ENCODE assay signal across 9 cellular contexts in genomic region chr11:61028135-61028729, GRCh38. TPM values are rescaled to one million over a fixed set of nuclear protein-coding genes. Genes with fewer than 3 reads are reported as not detected.
DNase-seq lines count a peak whose midpoint lies in the region; ATAC-seq and TF ChIP-seq lines count a peak whose summit lies in the region.
"Had no signal": no experiment of that assay in that cellular context is flagged by ENCODE, and none has a peak within 500 bp of the region (broad histone marks: within the 10 kb centered on the region; RNA-seq: fewer than 3 reads in every experiment).

No MANE protein-coding gene starts in this region.

- H3K4me3 ChIP-seq in GM23248, result no peak overlapping the region

- CTCF ChIA-PET in activated B cell treated with CpG ODN at 0.5 μM for 24 hours (lab: Charles Lee), result interaction anchor here (1.1 to 1.9 kb wide), 2 partner anchors 58 to 101 kb away, joined by 4 read pairs; no protein-coding TSS in a partner anchor

- H3K4me2 ChIP-seq in GM23248 (ENCODE audit: unreplicated experiment), result no peak overlapping the region
- H3K4me2 ChIP-seq: KMS-11 had no signal

- H3K9ac ChIP-seq in GM23248, result no peak overlapping the region
- H3K9ac ChIP-seq: KMS-11 had no signal

- H3K4me3 Mint-ChIP-seq in activated B cell treated with CpG ODN at 0.5 μM for 24 hours, result peak overlapping the region; percentile 54

- H3K27me3 Mint-ChIP-seq in activated B cell treated with CpG ODN at 0.5 μM for 24 hours, result no peaks in the 10 kb centered on the region

- H3K27ac ChIP-seq in foreskin keratinocyte (no peak overlapping the region), GM23248 (no peak overlapping the region)
- H3K27ac ChIP-seq: KMS-11 had no signal

- H3K36me3 ChIP-seq in GM23248 (ENCODE audit: low read depth), result no peaks in the 10 kb centered on the region

- H3K36me3 Mint-ChIP-seq in activated B cell treated with CpG ODN at 0.5 μM for 24 hours (ENCODE audit: low read depth), result peaks cover 7% of the 10 kb centered on the region

- no peaks in the 10 kb centered on the region for H3K9me3 ChIP-seq in GM23248 (ENCODE audit: low read depth)

- in situ Hi-C loops in GM23248 (cut with MboI) (no loop called here), GM13976 (cut with MboI; ENCODE audit: low sequenced_read_pairs, unreplicated experiment) (no loop called here)

- intact Hi-C loops in activated B cell treated with CpG ODN at 0.5 μM for 24 hours (cut with micrococcal nuclease), result loop anchor here (1.0 to 5.0 kb wide), 3 partner anchors 33 to 99 kb away; no protein-coding TSS in a partner anchor

- POLR2A ChIA-PET in activated B cell treated with CpG ODN at 0.5 μM for 24 hours (lab: Charles Lee), result interaction anchor here (0.6 to 1.7 kb wide), 9 partner anchors 12 to 113 kb away, joined by 3 to 11 read pairs (median 4); no protein-coding TSS in a partner anchor

- H3K4me1 Mint-ChIP-seq in activated B cell treated with CpG ODN at 0.5 μM for 24 hours, result peaks cover 50% of the 10 kb centered on the region

- WGBS in GM23248 (ENCODE audit: low coverage in 1 of 2, low lambda C conversion rate in 2 of 2, missing lambda C conversion rate in 2 of 2), 2 experiments, result 54 to 55% methylated on average over 7 of the region's 7 CpGs

- no peak for DNase-seq in activated B cell treated with CpG ODN at 0.5 μM for 24 hours
- peak in 1 of 2 donors; percentile 31 for DNase-seq in foreskin keratinocyte
- DNase-seq in GM23248, result no peak
- no peak for DNase-seq in GM13976 (ENCODE audit: low spot score)
- no peak for DNase-seq in NCI-H1048 (lab: John Stamatoyannopoulos, UW)
- no peak for DNase-seq in HPDE6-E6E7 (ENCODE audit: extremely low spot score)

- H3K4me1 ChIP-seq in foreskin keratinocyte (no peaks in the 10 kb centered on the region), GM23248 (ENCODE audit: insufficient read depth) (no peaks in the 10 kb centered on the region)

- peak overlapping the region; percentile 86 for H3K27ac Mint-ChIP-seq in activated B cell treated with CpG ODN at 0.5 μM for 24 hours

- H3K9me3 Mint-ChIP-seq in activated B cell treated with CpG ODN at 0.5 μM for 24 hours, result no peaks in the 10 kb centered on the region

- no peaks in the 10 kb centered on the region for H3K79me2 ChIP-seq in GM23248 (ENCODE audit: insufficient read depth)

- ATAC-seq in GM18873 (IDR thresholded peaks at IDR 0.05; ENCODE audit: low FRiP score, unreplicated experiment) (peak; percentile 72), HG03103 (IDR thresholded peaks at IDR 0.05; ENCODE audit: low read depth, unreplicated experiment) (peak; percentile 69), activated B cell treated with CpG ODN at 0.5 μM for 24 hours (ENCODE audit: low read depth) (peak; percentile 91), foreskin keratinocyte (peak; percentile 66)

- H2AFZ ChIP-seq in GM23248, result no peak overlapping the region

- no peaks in the 10 kb centered on the region for H3F3A ChIP-seq in GM23248 (ENCODE audit: insufficient read depth)

- no peaks in the 10 kb centered on the region for H3K9me2 ChIP-seq in GM23248 (ENCODE audit: insufficient read depth)

- TF ChIP-seq CTCF in activated B cell treated with CpG ODN at 0.5 μM for 24 hours (IDR thresholded peaks at IDR 0.05) (no peak), foreskin keratinocyte (conservative IDR thresholded peaks at IDR 0.05) (no peak), GM13976 (IDR thresholded peaks at IDR 0.05; ENCODE audit: borderline replicate concordance, control extremely low read depth, extremely low read depth, insufficient read depth, missing control alignments) (no peak)

- H3K27me3 ChIP-seq in foreskin keratinocyte, result peaks cover 17% of the 10 kb centered on the region
- H3K27me3 ChIP-seq in GM23248 (replicated peaks; ENCODE audit: insufficient read depth), result peaks cover 14% of the 10 kb centered on the region

- H4K20me1 ChIP-seq in GM23248 (ENCODE audit: insufficient read depth), result no peaks in the 10 kb centered on the region

RNA-seq across cellular contexts. Expression of gene CD6, which starts 56.8 kb away (rescaled TPM):
- total RNA-seq in activated B cell treated with CpG ODN at 0.5 μM for 24 hours, result 6.7 and 12.0 TPM in 2 replicates
- 0.14 and 0.18 TPM in 2 replicates for total RNA-seq in foreskin keratinocyte
- 0.07 and 0.16 TPM in 2 replicates for polyA plus RNA-seq in foreskin keratinocyte
- total RNA-seq in GM23248 (2014; rRNA removed; shearing (Covaris generic)), result not detected in 2 replicates
- not detected in 2 replicates for polyA plus RNA-seq in GM23248 (2016; fragmentation: Nextera tagmentation; extraction: Ambion mirVana)
